In genomic region chr11:29159552-29160465, GRCh38 we compare ENCODE assay signal across 8 cellular contexts.
DNase-seq lines count a peak whose midpoint lies in the region; ATAC-seq, FAIRE-seq and TF ChIP-seq lines count a peak whose summit lies in the region.

No MANE protein-coding gene starts in this region.

- H3K9me3 ChIP-seq in uterus, result no peaks in the 10 kb centered on the region

- H3K4me1 ChIP-seq in uterus, result no peaks in the 10 kb centered on the region

- H3K27ac Mint-ChIP-seq in WTC11, result no peak overlapping the region
- H3K27ac Mint-ChIP-seq in activated T-helper 1 cell treated with anti-CD3 and anti-CD28 coated beads, Interleukin-12 subunit alpha, Interleukin-12 subunit beta, Interleukin-2, Interleukin-4 antibody, amounts not matched to agents 30 ng/mL and 10 ng/mL and 1 ng/mL, durations not matched to agents 14 hours and 24 hours and 36 hours, result no peak overlapping the region

- ATAC-seq in HG02840 (IDR thresholded peaks at IDR 0.05; ENCODE audit: low FRiP score, unreplicated experiment) (peak; percentile 71), WTC11 (peak; percentile 100)

- no peaks in the 10 kb centered on the region for H3K27me3 ChIP-seq in uterus

- FAIRE-seq in GM12891 (lab: Jason Lieb, UNC), result no peak

- no peaks in the 10 kb centered on the region for H3K36me3 Mint-ChIP-seq in WTC11
- H3K36me3 Mint-ChIP-seq in activated T-helper 1 cell treated with anti-CD3 and anti-CD28 coated beads, Interleukin-12 subunit alpha, Interleukin-12 subunit beta, Interleukin-2, Interleukin-4 antibody, amounts not matched to agents 30 ng/mL and 10 ng/mL and 1 ng/mL, durations not matched to agents 14 hours and 24 hours and 36 hours (ENCODE audit: low read depth), result no peaks in the 10 kb centered on the region

- intact Hi-C loops in uterus (cut with DNase I; ENCODE audit: low total_unique reads), result no loop called here
- intact Hi-C loops in activated T-helper 1 cell treated with anti-CD3 and anti-CD28 coated beads, Interleukin-12 subunit alpha, Interleukin-12 subunit beta, Interleukin-2, Interleukin-4 antibody, amounts not matched to agents 30 ng/mL and 10 ng/mL and 1 ng/mL, durations not matched to agents 14 hours and 24 hours and 36 hours (cut with micrococcal nuclease), result no loop called here

- TF ChIP-seq CTCF in WTC11 (IDR thresholded peaks at IDR 0.05), result peak; percentile 34
- peak; percentile 12 to 29 (median 22) for TF ChIP-seq CTCF in uterus (IDR thresholded peaks at IDR 0.05)

- no peak overlapping the region for H3K4me3 ChIP-seq in uterus

- CTCF ChIA-PET in WTC11 (lab: Charles Lee), result interaction anchor here (0.5 to 1.6 kb wide), 29 partner anchors 9 to 1730 kb away, joined by 3 to 14 read pairs (median 4); partner anchors contain the start of gene BDNF

- DNase-seq in AG08396 (ENCODE audit: low spot score), result peak; percentile 68
- DNase-seq in GM12891 (ENCODE audit: insufficient read length, low spot score), result peak; percentile 0
- DNase-seq in NCI-H1105 treated with DMSO at 0.1 percent for 48 hours (lab: John Stamatoyannopoulos, UW), result peak; percentile 42
- peak; percentile 64 for DNase-seq in WTC11 (ENCODE audit: low spot score)
- peak; percentile 80 for DNase-seq in islet precursor cell
- DNase-seq in uterus, result no peak
- DNase-seq in activated T-helper 1 cell treated with anti-CD3 and anti-CD28 coated beads, Interleukin-12 subunit alpha, Interleukin-12 subunit beta, Interleukin-2, Interleukin-4 antibody, amounts not matched to agents 30 ng/mL and 10 ng/mL and 1 ng/mL, durations not matched to agents 14 hours and 24 hours and 36 hours (ENCODE audit: low spot score), result no peak

- H3K27ac ChIP-seq in uterus, result no peak overlapping the region

- H3K9me3 Mint-ChIP-seq in WTC11, result no peaks in the 10 kb centered on the region
- H3K9me3 Mint-ChIP-seq in activated T-helper 1 cell treated with anti-CD3 and anti-CD28 coated beads, Interleukin-12 subunit alpha, Interleukin-12 subunit beta, Interleukin-2, Interleukin-4 antibody, amounts not matched to agents 30 ng/mL and 10 ng/mL and 1 ng/mL, durations not matched to agents 14 hours and 24 hours and 36 hours, result no peaks in the 10 kb centered on the region

- POLR2A ChIA-PET in WTC11 (lab: Charles Lee), result no interaction called here

- no peaks in the 10 kb centered on the region for H3K36me3 ChIP-seq in uterus

- H3K27me3 Mint-ChIP-seq in WTC11 (ENCODE audit: low read depth), result no peaks in the 10 kb centered on the region
- H3K27me3 Mint-ChIP-seq in activated T-helper 1 cell treated with anti-CD3 and anti-CD28 coated beads, Interleukin-12 subunit alpha, Interleukin-12 subunit beta, Interleukin-2, Interleukin-4 antibody, amounts not matched to agents 30 ng/mL and 10 ng/mL and 1 ng/mL, durations not matched to agents 14 hours and 24 hours and 36 hours (ENCODE audit: insufficient read depth), result no peaks in the 10 kb centered on the region

- TF ChIP-seq POLR2A in GM12891 (IDR thresholded peaks at IDR 0.05; ENCODE audit: low read depth, low read length), result no peak
- TF ChIP-seq POLR2A in uterus (IDR thresholded peaks at IDR 0.05), result no peak

- peaks cover 9% of the 10 kb centered on the region for H3K4me1 Mint-ChIP-seq in WTC11
- no peaks in the 10 kb centered on the region for H3K4me1 Mint-ChIP-seq in activated T-helper 1 cell treated with anti-CD3 and anti-CD28 coated beads, Interleukin-12 subunit alpha, Interleukin-12 subunit beta, Interleukin-2, Interleukin-4 antibody, amounts not matched to agents 30 ng/mL and 10 ng/mL and 1 ng/mL, durations not matched to agents 14 hours and 24 hours and 36 hours (ENCODE audit: low read depth)

- H3K4me3 Mint-ChIP-seq in WTC11, result no peak overlapping the region
- H3K4me3 Mint-ChIP-seq in activated T-helper 1 cell treated with anti-CD3 and anti-CD28 coated beads, Interleukin-12 subunit alpha, Interleukin-12 subunit beta, Interleukin-2, Interleukin-4 antibody, amounts not matched to agents 30 ng/mL and 10 ng/mL and 1 ng/mL, durations not matched to agents 14 hours and 24 hours and 36 hours, result no peak overlapping the region

TF ChIP-seq in GM12891, 5 proteins besides CTCF, POLR2A, EP300 and RAD21:
- TF ChIP-seq PAX5 (IDR thresholded peaks at IDR 0.05; ENCODE audit: insufficient read depth, low read length, severe bottlenecking) (no peak), POLR2AphosphoS5 (IDR thresholded peaks at IDR 0.05; ENCODE audit: low read depth, low read length) (no peak), POU2F2 (IDR thresholded peaks at IDR 0.05; ENCODE audit: low read depth, low read length) (no peak), TAF1 (IDR thresholded peaks at IDR 0.05; ENCODE audit: low read depth, low read length) (no peak), SPI1 (IDR thresholded peaks at IDR 0.05; ENCODE audit: low read depth, low read length) (no peak)

TF ChIP-seq in WTC11, 78 proteins besides CTCF, POLR2A, EP300 and RAD21 (continues in another document):
- TF ChIP-seq RORB (CRISPR knock-in tag; IDR thresholded peaks at IDR 0.05), result no peak
- TF ChIP-seq ZNF121 (CRISPR knock-in tag; IDR thresholded peaks at IDR 0.05), result no peak
- TF ChIP-seq ZBTB21 (CRISPR knock-in tag; IDR thresholded peaks at IDR 0.05; ENCODE audit: borderline replicate concordance), result no peak
- no peak for TF ChIP-seq AR (CRISPR knock-in tag; IDR thresholded peaks at IDR 0.05)
- TF ChIP-seq, protein P1, sequence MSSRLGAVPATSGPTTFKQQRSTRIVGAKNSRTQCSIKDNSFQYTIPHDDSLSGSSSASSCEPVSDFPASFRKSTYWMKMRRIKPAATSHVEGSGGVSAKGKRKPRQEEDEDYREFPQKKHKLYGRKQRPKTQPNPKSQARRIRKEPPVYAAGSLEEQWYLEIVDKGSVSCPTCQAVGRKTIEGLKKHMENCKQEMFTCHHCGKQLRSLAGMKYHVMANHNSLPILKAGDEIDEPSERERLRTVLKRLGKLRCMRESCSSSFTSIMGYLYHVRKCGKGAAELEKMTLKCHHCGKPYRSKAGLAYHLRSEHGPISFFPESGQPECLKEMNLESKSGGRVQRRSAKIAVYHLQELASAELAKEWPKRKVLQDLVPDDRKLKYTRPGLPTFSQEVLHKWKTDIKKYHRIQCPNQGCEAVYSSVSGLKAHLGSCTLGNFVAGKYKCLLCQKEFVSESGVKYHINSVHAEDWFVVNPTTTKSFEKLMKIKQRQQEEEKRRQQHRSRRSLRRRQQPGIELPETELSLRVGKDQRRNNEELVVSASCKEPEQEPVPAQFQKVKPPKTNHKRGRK (CRISPR knock-in tag; IDR thresholded peaks at IDR 0.05; ENCODE audit: borderline replicate concordance), result no peak
- no peak for TF ChIP-seq TEAD4 (CRISPR knock-in tag; IDR thresholded peaks at IDR 0.05)
- TF ChIP-seq KAT7 (CRISPR knock-in tag; IDR thresholded peaks at IDR 0.05; ENCODE audit: borderline replicate concordance), result no peak
- TF ChIP-seq SP1 (CRISPR knock-in tag; conservative IDR thresholded peaks at IDR 0.05), result no peak
- TF ChIP-seq, protein P2, sequence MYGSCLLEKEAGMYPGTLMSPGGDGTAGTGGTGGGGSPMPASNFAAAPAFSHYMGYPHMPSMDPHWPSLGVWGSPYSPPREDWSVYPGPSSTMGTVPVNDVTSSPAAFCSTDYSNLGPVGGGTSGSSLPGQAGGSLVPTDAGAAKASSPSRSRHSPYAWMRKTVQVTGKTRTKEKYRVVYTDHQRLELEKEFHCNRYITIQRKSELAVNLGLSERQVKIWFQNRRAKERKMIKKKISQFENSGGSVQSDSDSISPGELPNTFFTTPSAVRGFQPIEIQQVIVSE (CRISPR knock-in tag; IDR thresholded peaks at IDR 0.05; ENCODE audit: borderline replicate concordance), result no peak
- no peak for TF ChIP-seq ZNF416 (CRISPR knock-in tag; IDR thresholded peaks at IDR 0.05)
- TF ChIP-seq, protein P3, sequence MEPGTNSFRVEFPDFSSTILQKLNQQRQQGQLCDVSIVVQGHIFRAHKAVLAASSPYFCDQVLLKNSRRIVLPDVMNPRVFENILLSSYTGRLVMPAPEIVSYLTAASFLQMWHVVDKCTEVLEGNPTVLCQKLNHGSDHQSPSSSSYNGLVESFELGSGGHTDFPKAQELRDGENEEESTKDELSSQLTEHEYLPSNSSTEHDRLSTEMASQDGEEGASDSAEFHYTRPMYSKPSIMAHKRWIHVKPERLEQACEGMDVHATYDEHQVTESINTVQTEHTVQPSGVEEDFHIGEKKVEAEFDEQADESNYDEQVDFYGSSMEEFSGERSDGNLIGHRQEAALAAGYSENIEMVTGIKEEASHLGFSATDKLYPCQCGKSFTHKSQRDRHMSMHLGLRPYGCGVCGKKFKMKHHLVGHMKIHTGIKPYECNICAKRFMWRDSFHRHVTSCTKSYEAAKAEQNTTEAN (CRISPR knock-in tag; IDR thresholded peaks at IDR 0.05), result no peak

Comparison
In these comparisons a context has a peak if more than half of its experiments do, and no peak if none do; other contexts are left out.
1. DNase-seq: peak in AG08396 (single experiment), GM12891 (single experiment), NCI-H1105 treated with DMSO at 0.1 percent for 48 hours (single experiment), WTC11 (single experiment) and islet precursor cell (single experiment); none in uterus (0 of 2) and activated T-helper 1 cell treated with anti-CD3 and anti-CD28 coated beads, Interleukin-12 subunit alpha, Interleukin-12 subunit beta, Interleukin-2, Interleukin-4 antibody, amounts not matched to agents 30 ng/mL and 10 ng/mL and 1 ng/mL, durations not matched to agents 14 hours and 24 hours and 36 hours (single experiment).